1 cellular context compared by ENCODE assay signal in genomic region chr3:189967254-189967865, GRCh38.
TF ChIP-seq lines count a peak whose summit lies in the region.

No MANE protein-coding gene starts in this region.

TF ChIP-seq in HEK293, 187 proteins besides CTCF, POLR2A, EP300 and RAD21 (continued from another document):
- TF ChIP-seq, protein P1, sequence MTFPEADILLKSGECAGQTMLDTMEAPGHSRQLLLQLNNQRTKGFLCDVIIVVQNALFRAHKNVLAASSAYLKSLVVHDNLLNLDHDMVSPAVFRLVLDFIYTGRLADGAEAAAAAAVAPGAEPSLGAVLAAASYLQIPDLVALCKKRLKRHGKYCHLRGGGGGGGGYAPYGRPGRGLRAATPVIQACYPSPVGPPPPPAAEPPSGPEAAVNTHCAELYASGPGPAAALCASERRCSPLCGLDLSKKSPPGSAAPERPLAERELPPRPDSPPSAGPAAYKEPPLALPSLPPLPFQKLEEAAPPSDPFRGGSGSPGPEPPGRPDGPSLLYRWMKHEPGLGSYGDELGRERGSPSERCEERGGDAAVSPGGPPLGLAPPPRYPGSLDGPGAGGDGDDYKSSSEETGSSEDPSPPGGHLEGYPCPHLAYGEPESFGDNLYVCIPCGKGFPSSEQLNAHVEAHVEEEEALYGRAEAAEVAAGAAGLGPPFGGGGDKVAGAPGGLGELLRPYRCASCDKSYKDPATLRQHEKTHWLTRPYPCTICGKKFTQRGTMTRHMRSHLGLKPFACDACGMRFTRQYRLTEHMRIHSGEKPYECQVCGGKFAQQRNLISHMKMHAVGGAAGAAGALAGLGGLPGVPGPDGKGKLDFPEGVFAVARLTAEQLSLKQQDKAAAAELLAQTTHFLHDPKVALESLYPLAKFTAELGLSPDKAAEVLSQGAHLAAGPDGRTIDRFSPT (tag by site-specific recombination; IDR thresholded peaks at IDR 0.05): no peak
- TF ChIP-seq EGR2 (tag by site-specific recombination; IDR thresholded peaks at IDR 0.05; ENCODE audit: low read depth): no peak
- TF ChIP-seq KLF8 (tag by site-specific recombination; IDR thresholded peaks at IDR 0.05): no peak
- peak; percentile 75; the same call in 1 of the 2 replicates for TF ChIP-seq SCRT1 (tag by site-specific recombination; IDR thresholded peaks at IDR 0.05; ENCODE audit: borderline replicate concordance)
- no peak for TF ChIP-seq PRDM1 (tag by site-specific recombination; IDR thresholded peaks at IDR 0.05)
- no peak for TF ChIP-seq ZNF133 (tag by site-specific recombination; IDR thresholded peaks at IDR 0.05)
- no peak for TF ChIP-seq ATF2 (tag by site-specific recombination; IDR thresholded peaks at IDR 0.05; ENCODE audit: low read depth)
- TF ChIP-seq ZNF223 (tag by site-specific recombination; IDR thresholded peaks at IDR 0.05): no peak
- no peak for TF ChIP-seq ZNF239 (tag by site-specific recombination; IDR thresholded peaks at IDR 0.05)
- no peak for TF ChIP-seq ZNF175 (tag by site-specific recombination; IDR thresholded peaks at IDR 0.05)
